Comparison of ENCODE assay signal across 1 cellular context in the genomic region with DNA sequence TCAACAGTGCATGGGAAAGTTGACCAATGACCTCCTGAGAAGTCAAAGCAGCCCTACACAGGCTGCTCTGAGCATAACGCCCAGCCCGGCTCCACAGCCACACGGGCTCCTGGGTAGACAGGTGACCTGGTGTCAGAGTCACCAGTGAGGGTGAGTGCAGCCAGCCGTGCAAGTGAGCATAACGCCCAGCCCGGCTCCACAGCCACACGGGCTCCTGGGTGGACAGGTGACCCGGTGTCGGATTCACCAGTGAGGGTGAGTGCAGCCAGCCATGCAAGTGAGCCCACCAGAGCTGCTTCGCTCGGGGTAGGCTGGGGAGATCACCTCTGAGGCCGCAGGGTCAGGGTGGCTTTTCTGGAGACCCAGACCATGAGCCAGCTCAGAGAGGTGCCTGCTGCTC.
TF ChIP-seq lines count a peak whose summit lies in the region.

No MANE protein-coding gene starts in this region.

TF ChIP-seq in H1, 55 proteins besides CTCF, POLR2A, EP300 and RAD21:
- no peak for TF ChIP-seq ZNF274 (IDR thresholded peaks at IDR 0.05; ENCODE audit: borderline replicate concordance, extremely low read depth, low read length)
- no peak for TF ChIP-seq TAF7 (optimal IDR thresholded peaks at IDR 0.05; ENCODE audit: borderline replicate concordance, low read depth, low read length)
- no peak for TF ChIP-seq BRCA1 (IDR thresholded peaks at IDR 0.05; ENCODE audit: low read depth, low read length)
- no peak for TF ChIP-seq JUND (IDR thresholded peaks at IDR 0.05; ENCODE audit: low read length)
- TF ChIP-seq TEAD4 (IDR thresholded peaks at IDR 0.05; ENCODE audit: low read depth, low read length) = no peak
- no peak for TF ChIP-seq CBX5 (IDR thresholded peaks at IDR 0.05; ENCODE audit: low read depth, low read length)
